Comparison of ENCODE assay signal across 8 cellular contexts in the genomic region with DNA sequence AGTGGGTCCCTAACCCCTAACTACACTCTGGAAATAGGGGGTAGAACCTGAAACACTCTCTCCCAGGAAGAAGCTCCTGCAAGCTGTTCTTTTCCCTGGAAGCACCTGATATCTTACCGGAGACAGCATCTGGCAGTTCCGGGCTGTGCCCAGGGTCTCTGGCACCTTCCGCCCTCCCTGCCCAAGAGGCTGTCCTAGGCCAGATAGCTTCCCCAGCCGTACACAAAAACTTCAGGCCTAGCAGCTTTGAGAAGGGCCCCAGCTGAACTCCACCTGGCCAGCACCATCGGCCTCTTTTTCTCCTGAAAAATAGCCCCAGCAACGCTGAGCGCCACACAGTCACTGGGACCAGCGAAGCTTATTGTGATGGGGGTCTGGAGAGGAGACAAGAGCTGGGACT. TPM values are rescaled to one million over a fixed set of nuclear protein-coding genes. Genes with fewer than 3 reads are reported as not detected.
DNase-seq lines count a peak whose midpoint lies in the region; ATAC-seq and TF ChIP-seq lines count a peak whose summit lies in the region.

No MANE protein-coding gene starts in this region.

- peak overlapping the region; percentile 96 for H3K27ac ChIP-seq in hepatocyte

- H3K36me3 ChIP-seq in H7 (replicated peaks; ENCODE audit: control insufficient read depth, insufficient read depth, low read length) = no peaks in the 10 kb centered on the region
- H3K36me3 ChIP-seq in hepatocyte (replicated peaks; ENCODE audit: insufficient read depth, low read depth) = no peaks in the 10 kb centered on the region
- H3K36me3 ChIP-seq in skeletal muscle satellite cell (ENCODE audit: insufficient read depth, low read length) = peaks cover 24% of the 10 kb centered on the region

- TF ChIP-seq POLR2A in GM18505 (IDR thresholded peaks at IDR 0.05; ENCODE audit: borderline replicate concordance, extremely low read depth, insufficient read depth, insufficient read length) = no peak

- H3K9me3 ChIP-seq in hepatocyte (ENCODE audit: low read depth) (no peaks in the 10 kb centered on the region), skeletal muscle satellite cell (replicated peaks; ENCODE audit: low read length) (no peaks in the 10 kb centered on the region)

- H3K27me3 ChIP-seq in H7 (ENCODE audit: control insufficient read depth, insufficient read depth, low read length) = peaks cover 56% of the 10 kb centered on the region
- H3K27me3 ChIP-seq in hepatocyte = peaks cover 30% of the 10 kb centered on the region
- H3K27me3 ChIP-seq in skeletal muscle satellite cell (ENCODE audit: control insufficient read depth, insufficient read depth, low read length) = no peaks in the 10 kb centered on the region

- no peak for TF ChIP-seq CTCF in hepatocyte (IDR thresholded peaks at IDR 0.05; ENCODE audit: poor library complexity)

- H3K4me2 ChIP-seq in hepatocyte (peak overlapping the region; percentile 92), skeletal muscle satellite cell (ENCODE audit: low read length) (no peak overlapping the region)

- H3K4me1 ChIP-seq in hepatocyte (ENCODE audit: insufficient read depth) (peaks cover 19% of the 10 kb centered on the region), skeletal muscle satellite cell (ENCODE audit: control insufficient read depth, insufficient read depth, low read length) (peaks cover 6% of the 10 kb centered on the region)

- H3K79me2 ChIP-seq in hepatocyte = peaks cover 32% of the 10 kb centered on the region

- H2AFZ ChIP-seq in hepatocyte = no peak overlapping the region

- no peaks in the 10 kb centered on the region for H3K9me2 ChIP-seq in hepatocyte (replicated peaks; ENCODE audit: insufficient read depth)

- DNase-seq in H7 (no peak), hepatocyte (ENCODE audit: low spot score) (no peak)

- H3K9ac ChIP-seq in skeletal muscle satellite cell (ENCODE audit: low read depth, low read length) = peak overlapping the region; percentile 96

- 95% methylated on average over 8 of the region's 8 CpGs for WGBS in hepatocyte (ENCODE audit: low lambda C conversion rate, missing lambda C conversion rate)

- no peaks in the 10 kb centered on the region for H4K20me1 ChIP-seq in hepatocyte (ENCODE audit: insufficient read depth, poor library complexity, severe bottlenecking)

- peak overlapping the region; percentile 90; the same call in 1 of the 2 replicates for H3K4me3 ChIP-seq in H7 (ENCODE audit: insufficient read depth, low read depth, low read length)
- no peak overlapping the region for H3K4me3 ChIP-seq in hepatocyte
- H3K4me3 ChIP-seq in skeletal muscle satellite cell (ENCODE audit: low read length) = peak overlapping the region; percentile 86

- peak; percentile 2 for ATAC-seq in SK-N-SH treated with all-trans-retinoic acid at 6 μM for 48 hours
- ATAC-seq in HG03135 (IDR thresholded peaks at IDR 0.05; ENCODE audit: unreplicated experiment) = no peak
- no peak for ATAC-seq in GM18505 (IDR thresholded peaks at IDR 0.05; ENCODE audit: unreplicated experiment)
- ATAC-seq in HG02678 (IDR thresholded peaks at IDR 0.05; ENCODE audit: unreplicated experiment) = no peak
- ATAC-seq in GM18909 (IDR thresholded peaks at IDR 0.05; ENCODE audit: poor library complexity, unreplicated experiment) = no peak

TF ChIP-seq in SK-N-SH treated with all-trans-retinoic acid at 6 μM for 48 hours, 23 proteins besides CTCF, POLR2A, EP300 and RAD21:
- TF ChIP-seq, protein P1, sequence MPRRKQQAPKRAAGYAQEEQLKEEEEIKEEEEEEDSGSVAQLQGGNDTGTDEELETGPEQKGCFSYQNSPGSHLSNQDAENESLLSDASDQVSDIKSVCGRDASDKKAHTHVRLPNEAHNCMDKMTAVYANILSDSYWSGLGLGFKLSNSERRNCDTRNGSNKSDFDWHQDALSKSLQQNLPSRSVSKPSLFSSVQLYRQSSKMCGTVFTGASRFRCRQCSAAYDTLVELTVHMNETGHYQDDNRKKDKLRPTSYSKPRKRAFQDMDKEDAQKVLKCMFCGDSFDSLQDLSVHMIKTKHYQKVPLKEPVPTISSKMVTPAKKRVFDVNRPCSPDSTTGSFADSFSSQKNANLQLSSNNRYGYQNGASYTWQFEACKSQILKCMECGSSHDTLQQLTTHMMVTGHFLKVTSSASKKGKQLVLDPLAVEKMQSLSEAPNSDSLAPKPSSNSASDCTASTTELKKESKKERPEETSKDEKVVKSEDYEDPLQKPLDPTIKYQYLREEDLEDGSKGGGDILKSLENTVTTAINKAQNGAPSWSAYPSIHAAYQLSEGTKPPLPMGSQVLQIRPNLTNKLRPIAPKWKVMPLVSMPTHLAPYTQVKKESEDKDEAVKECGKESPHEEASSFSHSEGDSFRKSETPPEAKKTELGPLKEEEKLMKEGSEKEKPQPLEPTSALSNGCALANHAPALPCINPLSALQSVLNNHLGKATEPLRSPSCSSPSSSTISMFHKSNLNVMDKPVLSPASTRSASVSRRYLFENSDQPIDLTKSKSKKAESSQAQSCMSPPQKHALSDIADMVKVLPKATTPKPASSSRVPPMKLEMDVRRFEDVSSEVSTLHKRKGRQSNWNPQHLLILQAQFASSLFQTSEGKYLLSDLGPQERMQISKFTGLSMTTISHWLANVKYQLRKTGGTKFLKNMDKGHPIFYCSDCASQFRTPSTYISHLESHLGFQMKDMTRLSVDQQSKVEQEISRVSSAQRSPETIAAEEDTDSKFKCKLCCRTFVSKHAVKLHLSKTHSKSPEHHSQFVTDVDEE (CRISPR knock-in tag; IDR thresholded peaks at IDR 0.05) = no peak
- TF ChIP-seq, protein P2, sequence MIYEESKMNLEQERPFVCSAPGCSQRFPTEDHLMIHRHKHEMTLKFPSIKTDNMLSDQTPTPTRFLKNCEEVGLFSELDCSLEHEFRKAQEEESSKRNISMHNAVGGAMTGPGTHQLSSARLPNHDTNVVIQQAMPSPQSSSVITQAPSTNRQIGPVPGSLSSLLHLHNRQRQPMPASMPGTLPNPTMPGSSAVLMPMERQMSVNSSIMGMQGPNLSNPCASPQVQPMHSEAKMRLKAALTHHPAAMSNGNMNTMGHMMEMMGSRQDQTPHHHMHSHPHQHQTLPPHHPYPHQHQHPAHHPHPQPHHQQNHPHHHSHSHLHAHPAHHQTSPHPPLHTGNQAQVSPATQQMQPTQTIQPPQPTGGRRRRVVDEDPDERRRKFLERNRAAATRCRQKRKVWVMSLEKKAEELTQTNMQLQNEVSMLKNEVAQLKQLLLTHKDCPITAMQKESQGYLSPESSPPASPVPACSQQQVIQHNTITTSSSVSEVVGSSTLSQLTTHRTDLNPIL (CRISPR knock-in tag; IDR thresholded peaks at IDR 0.05; ENCODE audit: low read depth) = no peak
- TF ChIP-seq ZFP3 (CRISPR knock-in tag; IDR thresholded peaks at IDR 0.05) = no peak
- TF ChIP-seq, protein P3, sequence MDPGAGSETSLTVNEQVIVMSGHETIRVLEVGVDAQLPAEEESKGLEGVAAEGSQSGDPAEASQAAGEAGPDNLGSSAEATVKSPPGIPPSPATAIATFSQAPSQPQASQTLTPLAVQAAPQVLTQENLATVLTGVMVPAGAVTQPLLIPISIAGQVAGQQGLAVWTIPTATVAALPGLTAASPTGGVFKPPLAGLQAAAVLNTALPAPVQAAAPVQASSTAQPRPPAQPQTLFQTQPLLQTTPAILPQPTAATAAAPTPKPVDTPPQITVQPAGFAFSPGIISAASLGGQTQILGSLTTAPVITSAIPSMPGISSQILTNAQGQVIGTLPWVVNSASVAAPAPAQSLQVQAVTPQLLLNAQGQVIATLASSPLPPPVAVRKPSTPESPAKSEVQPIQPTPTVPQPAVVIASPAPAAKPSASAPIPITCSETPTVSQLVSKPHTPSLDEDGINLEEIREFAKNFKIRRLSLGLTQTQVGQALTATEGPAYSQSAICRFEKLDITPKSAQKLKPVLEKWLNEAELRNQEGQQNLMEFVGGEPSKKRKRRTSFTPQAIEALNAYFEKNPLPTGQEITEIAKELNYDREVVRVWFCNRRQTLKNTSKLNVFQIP (CRISPR knock-in tag; IDR thresholded peaks at IDR 0.05; ENCODE audit: borderline replicate concordance, low read depth) = no peak
- no peak for TF ChIP-seq ZNF70 (CRISPR knock-in tag; IDR thresholded peaks at IDR 0.05)
- TF ChIP-seq, protein P4, sequence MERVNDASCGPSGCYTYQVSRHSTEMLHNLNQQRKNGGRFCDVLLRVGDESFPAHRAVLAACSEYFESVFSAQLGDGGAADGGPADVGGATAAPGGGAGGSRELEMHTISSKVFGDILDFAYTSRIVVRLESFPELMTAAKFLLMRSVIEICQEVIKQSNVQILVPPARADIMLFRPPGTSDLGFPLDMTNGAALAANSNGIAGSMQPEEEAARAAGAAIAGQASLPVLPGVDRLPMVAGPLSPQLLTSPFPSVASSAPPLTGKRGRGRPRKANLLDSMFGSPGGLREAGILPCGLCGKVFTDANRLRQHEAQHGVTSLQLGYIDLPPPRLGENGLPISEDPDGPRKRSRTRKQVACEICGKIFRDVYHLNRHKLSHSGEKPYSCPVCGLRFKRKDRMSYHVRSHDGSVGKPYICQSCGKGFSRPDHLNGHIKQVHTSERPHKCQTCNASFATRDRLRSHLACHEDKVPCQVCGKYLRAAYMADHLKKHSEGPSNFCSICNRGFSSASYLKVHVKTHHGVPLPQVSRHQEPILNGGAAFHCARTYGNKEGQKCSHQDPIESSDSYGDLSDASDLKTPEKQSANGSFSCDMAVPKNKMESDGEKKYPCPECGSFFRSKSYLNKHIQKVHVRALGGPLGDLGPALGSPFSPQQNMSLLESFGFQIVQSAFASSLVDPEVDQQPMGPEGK (CRISPR knock-in tag; IDR thresholded peaks at IDR 0.05; ENCODE audit: borderline replicate concordance) = no peak
- TF ChIP-seq ZC3H10 (CRISPR knock-in tag; IDR thresholded peaks at IDR 0.05) = no peak
- TF ChIP-seq PPARA (CRISPR knock-in tag; IDR thresholded peaks at IDR 0.05; ENCODE audit: borderline replicate concordance) = no peak
- no peak for TF ChIP-seq ZNF565 (CRISPR knock-in tag; conservative IDR thresholded peaks at IDR 0.05; ENCODE audit: low read depth)
- TF ChIP-seq ISL1 (CRISPR knock-in tag; IDR thresholded peaks at IDR 0.05) = no peak
- TF ChIP-seq ZFP30 (CRISPR knock-in tag; IDR thresholded peaks at IDR 0.05) = no peak

RNA-seq across cellular contexts. Expression of gene OSR1, which starts 9.7 kb away (rescaled TPM):
- total RNA-seq in H7 (2014; rRNA removed; shearing (Covaris generic)) = 0.44 TPM in 1 of 2 replicates, not detected in the other
- total RNA-seq in hepatocyte = 16.1 and 19.8 TPM in 2 replicates
- 45.7 and 52.8 TPM in 2 replicates for polyA plus RNA-seq in hepatocyte
- 7.9 and 24.7 TPM in 2 replicates for total RNA-seq in skeletal muscle satellite cell (2012; rRNA removed)

Comparison
In these comparisons a context has a peak if more than half of its experiments do, and no peak if none do; other contexts are left out.
1. RNA of gene OSR1, which starts 9.7 kb away (total RNA-seq): 16.1 to 19.8 TPM in hepatocyte; 0.44 TPM in H7; every median in the first group is over 10 times any median in the second.